17 cellular contexts compared by ENCODE assay signal in the genomic region with DNA sequence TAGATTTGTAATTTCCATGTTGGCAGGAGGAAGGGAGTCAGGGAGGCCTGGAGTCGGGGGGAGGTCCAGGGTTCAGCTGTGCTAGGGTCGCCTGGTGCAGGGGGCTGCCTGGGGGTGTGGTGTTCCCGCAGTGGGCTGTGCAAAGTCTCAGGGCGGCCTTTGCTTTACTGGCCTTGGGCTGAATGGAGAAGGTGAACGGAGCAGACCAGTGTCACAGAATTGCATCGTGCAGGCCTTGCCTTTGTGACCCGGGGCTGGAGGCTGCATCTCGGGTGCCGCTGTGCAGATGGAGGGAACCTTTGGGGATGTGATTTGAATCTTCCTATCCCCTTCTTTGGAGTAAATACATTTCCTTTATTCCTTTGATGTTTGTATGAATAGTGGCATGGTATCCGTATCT. TPM values are rescaled to one million over a fixed set of nuclear protein-coding genes. Genes with fewer than 3 reads are reported as not detected.
A peak's percentile ranks its signal among the peaks of the same experiment; 100 is the strongest.
DNase-seq lines count a peak whose midpoint lies in the region; ATAC-seq and TF ChIP-seq lines count a peak whose summit lies in the region.
"Had no signal": no experiment of that assay in that cellular context is flagged by ENCODE, and none has a peak within 500 bp of the region (broad histone marks: within the 10 kb centered on the region; RNA-seq: fewer than 3 reads in every experiment).

No MANE protein-coding gene starts in this region.

- H3K14ac ChIP-seq in neuronal stem cell (ENCODE audit: low read length) = no peak overlapping the region

- no peak overlapping the region for H2BK120ac ChIP-seq in neuronal stem cell (ENCODE audit: low read depth, low read length)

- H3K9me3 Mint-ChIP-seq in GM23338 (no peaks in the 10 kb centered on the region), endodermal cell (no peaks in the 10 kb centered on the region)
- H3K9me3 Mint-ChIP-seq: CD8-positive, alpha-beta T cell had no signal

- DNase-seq in NCI-H1092 treated with DMSO at 0.1 percent for 48 hours (lab: John Stamatoyannopoulos, UW) (peak; percentile 28), NCI-H1092 (lab: John Stamatoyannopoulos, UW) (no peak), GM23338 (ENCODE audit: low spot score) (no peak), endodermal cell (peak; percentile 30), neuronal stem cell (ENCODE audit: low spot score) (no peak), NCI-H187 (lab: John Stamatoyannopoulos, UW) (no peak)
- DNase-seq: AML-193; Calu3; CD8-positive, alpha-beta T cell had no signal

- H3K9me3 ChIP-seq in endodermal cell (ENCODE audit: control insufficient read depth, low read length) = no peaks in the 10 kb centered on the region
- no peaks in the 10 kb centered on the region for H3K9me3 ChIP-seq in neuronal stem cell (replicated peaks in 1 of 2; ENCODE audit: control insufficient read depth in 2 of 2, insufficient read depth in 1 of 2, low read depth in 1 of 2, low read length in 2 of 2)
- H3K9me3 ChIP-seq: A549, HAP-1 had no signal

- no peaks in the 10 kb centered on the region for H3K79me1 ChIP-seq in neuronal stem cell (ENCODE audit: low read depth, low read length)

- no peak overlapping the region for H3K9ac ChIP-seq in endodermal cell (ENCODE audit: extremely low read depth, low read length, poor library complexity, severe bottlenecking)
- no peak overlapping the region for H3K9ac ChIP-seq in neuronal stem cell (ENCODE audit: low read depth, low read length, poor library complexity)

- H2AK5ac ChIP-seq in neuronal stem cell (ENCODE audit: low read depth, low read length) = peak overlapping the region; percentile 53

- H2AFZ ChIP-seq in GM23338 = no peak overlapping the region
- no peak overlapping the region for H2AFZ ChIP-seq in neuronal stem cell (ENCODE audit: low read length)

- no peak overlapping the region for H4K8ac ChIP-seq in neuronal stem cell (ENCODE audit: low read depth, low read length)

- 0 out of 2 replicates have a peak, but pooled peaks cover 6% of the 10 kb centered on the region for H3F3A ChIP-seq in GM23338 (replicated peaks; ENCODE audit: low read depth)

- H2BK12ac ChIP-seq in neuronal stem cell (ENCODE audit: low read length) = no peak overlapping the region

- ATAC-seq in GM23338 (no peak), HG02588 (IDR thresholded peaks at IDR 0.05; ENCODE audit: unreplicated experiment) (no peak)
- ATAC-seq: A549; CD8-positive, alpha-beta T cell; GM12878 had no signal

- peaks cover 96% of the 10 kb centered on the region for H3K79me2 ChIP-seq in GM23338 (replicated peaks; ENCODE audit: insufficient read depth)

- H3K23ac ChIP-seq in neuronal stem cell (ENCODE audit: low read depth, low read length, poor library complexity) = no peak overlapping the region

- peaks cover 72% of the 10 kb centered on the region for H4K20me1 ChIP-seq in GM23338 (replicated peaks; ENCODE audit: insufficient read depth)

- peaks cover 52% of the 10 kb centered on the region for H3K4me1 ChIP-seq in GM23338 (ENCODE audit: insufficient read depth)
- no peaks in the 10 kb centered on the region for H3K4me1 ChIP-seq in endodermal cell (ENCODE audit: control insufficient read depth, insufficient read depth, low read length)
- H3K4me1 ChIP-seq in neuronal stem cell (ENCODE audit: control insufficient read depth in 2 of 2, insufficient read depth in 1 of 2, low read depth in 1 of 2, low read length in 2 of 2) = peaks cover 0 to 2% of the 10 kb centered on the region in 2 donors
- H3K4me1 ChIP-seq: A549, HAP-1 had no signal

- H3K36me3 Mint-ChIP-seq in GM23338 (ENCODE audit: low read depth) = no peaks in the 10 kb centered on the region
- H3K36me3 Mint-ChIP-seq in endodermal cell (ENCODE audit: low read depth) = no peaks in the 10 kb centered on the region
- H3K36me3 Mint-ChIP-seq: CD8-positive, alpha-beta T cell had no signal

- H3K4me3 ChIP-seq in GM23338 (no peak overlapping the region), endodermal cell (ENCODE audit: low read length) (no peak overlapping the region), neuronal stem cell (ENCODE audit: low read length in 2 of 2) (no peak overlapping the region)
- H3K4me3 ChIP-seq: A549, GM12878, HAP-1 had no signal

- H3K4ac ChIP-seq in neuronal stem cell (ENCODE audit: low read length) = no peak overlapping the region

- H3K4me3 Mint-ChIP-seq in GM23338 = no peak overlapping the region
- H3K4me3 Mint-ChIP-seq in endodermal cell = no peak overlapping the region
- H3K4me3 Mint-ChIP-seq: CD8-positive, alpha-beta T cell had no signal

- peaks cover 8% of the 10 kb centered on the region for H3K27me3 Mint-ChIP-seq in GM23338 (ENCODE audit: insufficient read depth, low read depth, poor library complexity)
- H3K27me3 Mint-ChIP-seq in endodermal cell (ENCODE audit: insufficient read depth) = no peaks in the 10 kb centered on the region

- no peaks in the 10 kb centered on the region for H3K27me3 ChIP-seq in GM23338 (ENCODE audit: insufficient read depth)
- no peaks in the 10 kb centered on the region for H3K27me3 ChIP-seq in endodermal cell (ENCODE audit: control insufficient read depth, insufficient read depth, low read length, poor library complexity, severe bottlenecking)
- H3K27me3 ChIP-seq in neuronal stem cell (ENCODE audit: control insufficient read depth in 3 of 3, insufficient read depth in 3 of 3, low read depth in 1 of 3, low read length in 3 of 3) = peaks cover 0 to 13% (median 0%) of the 10 kb centered on the region in 3 experiments

- H3K4me2 ChIP-seq in GM23338 (no peak overlapping the region), neuronal stem cell (ENCODE audit: insufficient read depth, low read length, poor library complexity, severe bottlenecking) (no peak overlapping the region)
- H3K4me2 ChIP-seq: A549 had no signal

- H3K36me3 ChIP-seq in GM23338 (ENCODE audit: insufficient read depth) (no peaks in the 10 kb centered on the region), endodermal cell (ENCODE audit: control insufficient read depth, insufficient read depth, low read length) (no peaks in the 10 kb centered on the region), neuronal stem cell (replicated peaks in 1 of 2; ENCODE audit: control insufficient read depth in 2 of 2, insufficient read depth in 2 of 2, low read length in 2 of 2) (no peaks in the 10 kb centered on the region)
- H3K36me3 ChIP-seq: HAP-1 had no signal

- WGBS in endodermal cell (ENCODE audit: insufficient coverage in 1 of 2, insufficient read length in 1 of 2), 2 experiments = 87% methylated on average over 10 of the region's 10 CpGs; no CpG with 5 or more reads in 1 of the 2 experiments
- no CpG with 5 or more reads among the region's 10 CpGs for WGBS in neuronal stem cell (ENCODE audit: extremely low coverage in 2 of 2, insufficient read length in 2 of 2, insufficient replicate concordance in 1 of 2), 2 donors

- no peak overlapping the region for H4K91ac ChIP-seq in neuronal stem cell (ENCODE audit: low read depth, low read length, poor library complexity)

- peak overlapping the region; percentile 61 for H3K27ac Mint-ChIP-seq in GM23338
- peak overlapping the region; percentile 9 for H3K27ac Mint-ChIP-seq in endodermal cell
- H3K27ac Mint-ChIP-seq: CD8-positive, alpha-beta T cell had no signal

- no peaks in the 10 kb centered on the region for H3K9me2 ChIP-seq in GM23338 (ENCODE audit: insufficient read depth)

- TF ChIP-seq CTCF in GM23338 (conservative IDR thresholded peaks at IDR 0.05; ENCODE audit: low read depth in 2 of 2) = no peak
- no peak for TF ChIP-seq CTCF in endodermal cell (conservative IDR thresholded peaks at IDR 0.05)

- peaks cover 64% of the 10 kb centered on the region for H3K4me1 Mint-ChIP-seq in GM23338
- H3K4me1 Mint-ChIP-seq in endodermal cell = no peaks in the 10 kb centered on the region

- no peak overlapping the region for H2BK15ac ChIP-seq in neuronal stem cell (ENCODE audit: low read length)

- H2BK5ac ChIP-seq in neuronal stem cell (ENCODE audit: low read length) = no peak overlapping the region

- H3K27ac ChIP-seq in GM23338 (ENCODE audit: low read depth) (no peak overlapping the region), endodermal cell (ENCODE audit: low read depth, low read length) (no peak overlapping the region), neuronal stem cell (replicated peaks; ENCODE audit: low read length) (no peak overlapping the region)
- H3K27ac ChIP-seq: 22Rv1, A549, HL-60 had no signal

- no peak overlapping the region for H3K18ac ChIP-seq in neuronal stem cell (ENCODE audit: low read length)

TF ChIP-seq in GM23338, 12 proteins besides CTCF, POLR2A, EP300 and RAD21 (continues in another document):
- TF ChIP-seq CREB1 (CRISPR knock-in tag; IDR thresholded peaks at IDR 0.05; ENCODE audit: low read depth) (no peak), ZNF114 (CRISPR knock-in tag; IDR thresholded peaks at IDR 0.05) (no peak), STAT1 (IDR thresholded peaks at IDR 0.05; ENCODE audit: unreplicated experiment) (no peak), JUNB (IDR thresholded peaks at IDR 0.05; ENCODE audit: unreplicated experiment) (no peak)
- TF ChIP-seq, protein P1, sequence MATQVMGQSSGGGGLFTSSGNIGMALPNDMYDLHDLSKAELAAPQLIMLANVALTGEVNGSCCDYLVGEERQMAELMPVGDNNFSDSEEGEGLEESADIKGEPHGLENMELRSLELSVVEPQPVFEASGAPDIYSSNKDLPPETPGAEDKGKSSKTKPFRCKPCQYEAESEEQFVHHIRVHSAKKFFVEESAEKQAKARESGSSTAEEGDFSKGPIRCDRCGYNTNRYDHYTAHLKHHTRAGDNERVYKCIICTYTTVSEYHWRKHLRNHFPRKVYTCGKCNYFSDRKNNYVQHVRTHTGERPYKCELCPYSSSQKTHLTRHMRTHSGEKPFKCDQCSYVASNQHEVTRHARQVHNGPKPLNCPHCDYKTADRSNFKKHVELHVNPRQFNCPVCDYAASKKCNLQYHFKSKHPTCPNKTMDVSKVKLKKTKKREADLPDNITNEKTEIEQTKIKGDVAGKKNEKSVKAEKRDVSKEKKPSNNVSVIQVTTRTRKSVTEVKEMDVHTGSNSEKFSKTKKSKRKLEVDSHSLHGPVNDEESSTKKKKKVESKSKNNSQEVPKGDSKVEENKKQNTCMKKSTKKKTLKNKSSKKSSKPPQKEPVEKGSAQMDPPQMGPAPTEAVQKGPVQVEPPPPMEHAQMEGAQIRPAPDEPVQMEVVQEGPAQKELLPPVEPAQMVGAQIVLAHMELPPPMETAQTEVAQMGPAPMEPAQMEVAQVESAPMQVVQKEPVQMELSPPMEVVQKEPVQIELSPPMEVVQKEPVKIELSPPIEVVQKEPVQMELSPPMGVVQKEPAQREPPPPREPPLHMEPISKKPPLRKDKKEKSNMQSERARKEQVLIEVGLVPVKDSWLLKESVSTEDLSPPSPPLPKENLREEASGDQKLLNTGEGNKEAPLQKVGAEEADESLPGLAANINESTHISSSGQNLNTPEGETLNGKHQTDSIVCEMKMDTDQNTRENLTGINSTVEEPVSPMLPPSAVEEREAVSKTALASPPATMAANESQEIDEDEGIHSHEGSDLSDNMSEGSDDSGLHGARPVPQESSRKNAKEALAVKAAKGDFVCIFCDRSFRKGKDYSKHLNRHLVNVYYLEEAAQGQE (IDR thresholded peaks at IDR 0.05; ENCODE audit: unreplicated experiment) = no peak

RNA-seq across cellular contexts. Expression of a gene that starts 8.8 kb away (rescaled TPM):
- total RNA-seq in GM23338 (2014; rRNA removed; shearing (Covaris generic)) = 56.0 and 60.4 TPM in 2 replicates
- 21.6 and 27.5 TPM in 2 replicates for polyA plus RNA-seq in GM23338 (2016; fragmentation: Nextera tagmentation; extraction: Ambion mirVana)
- total RNA-seq in endodermal cell = 10 to 100 TPM in 1 of 2 donors, 1 to 10 TPM in 1; 4.1 to 11.9 TPM
- polyA plus RNA-seq in endodermal cell (2013, experiment 1 of 2) = 1.9 TPM
- polyA plus RNA-seq in endodermal cell (2013, experiment 2 of 2) = 1.2 TPM
- polyA plus RNA-seq in neuronal stem cell (2013, experiment 1 of 2) = 2.0 TPM
- polyA plus RNA-seq in neuronal stem cell (2013, experiment 2 of 2) = 1.6 TPM
- total RNA-seq: Calu3, GM12878, H4, HT1080 had no signal
- polyA plus RNA-seq: A549, GM12878 had no signal

Comparison
In these comparisons a context has a peak if more than half of its experiments do, and no peak if none do; other contexts are left out.
1. DNase-seq: peak in NCI-H1092 treated with DMSO at 0.1 percent for 48 hours (single experiment) and endodermal cell (single experiment); none in NCI-H1092 (single experiment), GM23338 (single experiment), neuronal stem cell (single experiment) and NCI-H187 (0 of 2).